1 cellular context compared by ENCODE assay signal in the genomic region with DNA sequence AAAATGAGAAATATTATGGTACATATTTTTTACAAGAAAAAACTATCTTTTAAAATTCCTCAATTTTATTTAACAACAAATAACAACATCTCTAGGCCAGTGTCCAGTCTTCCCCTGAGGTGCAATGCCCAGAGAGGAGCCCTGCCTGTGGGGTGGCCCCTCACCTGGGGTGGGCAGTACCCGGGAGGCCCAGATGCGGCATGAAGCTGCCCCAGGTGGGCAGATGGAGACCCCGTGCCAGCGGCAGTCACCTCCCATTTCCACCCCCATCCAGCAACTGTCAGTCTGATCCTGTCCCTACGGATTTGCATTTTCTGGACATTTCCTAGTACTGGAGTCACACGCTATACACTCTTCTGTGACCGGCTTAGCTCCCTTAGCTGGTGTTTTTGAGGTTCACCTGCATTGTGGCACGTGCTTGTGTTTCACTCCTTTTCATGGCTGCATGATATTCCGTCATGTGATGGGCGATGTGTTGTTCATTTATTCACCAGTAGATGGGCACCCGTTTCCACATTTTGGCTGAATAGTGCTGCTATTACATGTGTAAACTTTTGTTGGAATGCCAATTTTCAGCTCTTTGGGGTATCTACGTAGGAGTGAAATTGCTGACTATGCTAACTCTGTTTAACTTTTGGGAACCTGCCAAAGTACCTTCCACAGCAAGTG.
TF ChIP-seq lines count a peak whose summit lies in the region.

No MANE protein-coding gene starts in this region.

TF ChIP-seq in K562, 482 proteins besides CTCF, POLR2A, EP300 and RAD21 (continues in another document):
- no peak for TF ChIP-seq POLR2G (IDR thresholded peaks at IDR 0.05; ENCODE audit: low read depth, low read length)
- no peak for TF ChIP-seq KDM5B (IDR thresholded peaks at IDR 0.05; ENCODE audit: insufficient replicate concordance, low read depth, low read length)
- TF ChIP-seq DLX4 (CRISPR knock-in tag; IDR thresholded peaks at IDR 0.05) = no peak
- TF ChIP-seq, protein P1, sequence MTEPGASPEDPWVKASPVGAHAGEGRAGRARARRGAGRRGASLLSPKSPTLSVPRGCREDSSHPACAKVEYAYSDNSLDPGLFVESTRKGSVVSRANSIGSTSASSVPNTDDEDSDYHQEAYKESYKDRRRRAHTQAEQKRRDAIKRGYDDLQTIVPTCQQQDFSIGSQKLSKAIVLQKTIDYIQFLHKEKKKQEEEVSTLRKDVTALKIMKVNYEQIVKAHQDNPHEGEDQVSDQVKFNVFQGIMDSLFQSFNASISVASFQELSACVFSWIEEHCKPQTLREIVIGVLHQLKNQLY (CRISPR knock-in tag; conservative IDR thresholded peaks at IDR 0.05) = no peak
- TF ChIP-seq GABPA (tag; conservative IDR thresholded peaks at IDR 0.05; ENCODE audit: low read depth) = no peak
- TF ChIP-seq CBX2 (IDR thresholded peaks at IDR 0.05; ENCODE audit: insufficient read depth, low read length, poor library complexity, severe bottlenecking) = no peak
- TF ChIP-seq C11orf30 (IDR thresholded peaks at IDR 0.05; ENCODE audit: low read depth) = peak; percentile 75
- no peak for TF ChIP-seq PHB (CRISPR knock-in tag; IDR thresholded peaks at IDR 0.05)
- TF ChIP-seq ZSCAN32 (CRISPR knock-in tag; IDR thresholded peaks at IDR 0.05) = no peak
- no peak for TF ChIP-seq YBX1 (IDR thresholded peaks at IDR 0.05)
- no peak for TF ChIP-seq RNF2 (IDR thresholded peaks at IDR 0.05)
- TF ChIP-seq MAFF (IDR thresholded peaks at IDR 0.05; ENCODE audit: low read length) = peak; percentile 72
- no peak for TF ChIP-seq HEY1 (CRISPR knock-in tag; IDR thresholded peaks at IDR 0.05; ENCODE audit: borderline replicate concordance)
- no peak for TF ChIP-seq FOXO4 (CRISPR knock-in tag; IDR thresholded peaks at IDR 0.05)
- no peak for TF ChIP-seq HDAC6 (IDR thresholded peaks at IDR 0.05; ENCODE audit: low read depth, low read length)
- TF ChIP-seq TRIM25 (IDR thresholded peaks at IDR 0.05; ENCODE audit: borderline replicate concordance) = no peak
- TF ChIP-seq, protein P2, sequence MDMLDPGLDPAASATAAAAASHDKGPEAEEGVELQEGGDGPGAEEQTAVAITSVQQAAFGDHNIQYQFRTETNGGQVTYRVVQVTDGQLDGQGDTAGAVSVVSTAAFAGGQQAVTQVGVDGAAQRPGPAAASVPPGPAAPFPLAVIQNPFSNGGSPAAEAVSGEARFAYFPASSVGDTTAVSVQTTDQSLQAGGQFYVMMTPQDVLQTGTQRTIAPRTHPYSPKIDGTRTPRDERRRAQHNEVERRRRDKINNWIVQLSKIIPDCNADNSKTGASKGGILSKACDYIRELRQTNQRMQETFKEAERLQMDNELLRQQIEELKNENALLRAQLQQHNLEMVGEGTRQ (CRISPR knock-in tag; IDR thresholded peaks at IDR 0.05) = 0 out of 2 replicates have a peak, but pooled peaks have one; percentile 20
- no peak for TF ChIP-seq TRIM28 (IDR thresholded peaks at IDR 0.05)
- TF ChIP-seq PHTF2 (CRISPR knock-in tag; IDR thresholded peaks at IDR 0.05) = no peak
- TF ChIP-seq, protein P3, sequence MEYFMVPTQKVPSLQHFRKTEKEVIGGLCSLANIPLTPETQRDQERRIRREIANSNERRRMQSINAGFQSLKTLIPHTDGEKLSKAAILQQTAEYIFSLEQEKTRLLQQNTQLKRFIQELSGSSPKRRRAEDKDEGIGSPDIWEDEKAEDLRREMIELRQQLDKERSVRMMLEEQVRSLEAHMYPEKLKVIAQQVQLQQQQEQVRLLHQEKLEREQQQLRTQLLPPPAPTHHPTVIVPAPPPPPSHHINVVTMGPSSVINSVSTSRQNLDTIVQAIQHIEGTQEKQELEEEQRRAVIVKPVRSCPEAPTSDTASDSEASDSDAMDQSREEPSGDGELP (CRISPR knock-in tag; IDR thresholded peaks at IDR 0.05; ENCODE audit: borderline replicate concordance) = no peak
- TF ChIP-seq, protein P4, sequence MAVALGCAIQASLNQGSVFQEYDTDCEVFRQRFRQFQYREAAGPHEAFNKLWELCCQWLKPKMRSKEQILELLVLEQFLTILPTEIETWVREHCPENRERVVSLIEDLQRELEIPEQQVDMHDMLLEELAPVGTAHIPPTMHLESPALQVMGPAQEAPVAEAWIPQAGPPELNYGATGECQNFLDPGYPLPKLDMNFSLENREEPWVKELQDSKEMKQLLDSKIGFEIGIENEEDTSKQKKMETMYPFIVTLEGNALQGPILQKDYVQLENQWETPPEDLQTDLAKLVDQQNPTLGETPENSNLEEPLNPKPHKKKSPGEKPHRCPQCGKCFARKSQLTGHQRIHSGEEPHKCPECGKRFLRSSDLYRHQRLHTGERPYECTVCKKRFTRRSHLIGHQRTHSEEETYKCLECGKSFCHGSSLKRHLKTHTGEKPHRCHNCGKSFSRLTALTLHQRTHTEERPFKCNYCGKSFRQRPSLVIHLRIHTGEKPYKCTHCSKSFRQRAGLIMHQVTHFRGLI (CRISPR knock-in tag; IDR thresholded peaks at IDR 0.05) = no peak
- TF ChIP-seq RBM25 (IDR thresholded peaks at IDR 0.05; ENCODE audit: low read depth, low read length, severe bottlenecking) = peak; percentile 15
- TF ChIP-seq ZNF316 (IDR thresholded peaks at IDR 0.05) = peak; percentile 90
- TF ChIP-seq, protein P5, sequence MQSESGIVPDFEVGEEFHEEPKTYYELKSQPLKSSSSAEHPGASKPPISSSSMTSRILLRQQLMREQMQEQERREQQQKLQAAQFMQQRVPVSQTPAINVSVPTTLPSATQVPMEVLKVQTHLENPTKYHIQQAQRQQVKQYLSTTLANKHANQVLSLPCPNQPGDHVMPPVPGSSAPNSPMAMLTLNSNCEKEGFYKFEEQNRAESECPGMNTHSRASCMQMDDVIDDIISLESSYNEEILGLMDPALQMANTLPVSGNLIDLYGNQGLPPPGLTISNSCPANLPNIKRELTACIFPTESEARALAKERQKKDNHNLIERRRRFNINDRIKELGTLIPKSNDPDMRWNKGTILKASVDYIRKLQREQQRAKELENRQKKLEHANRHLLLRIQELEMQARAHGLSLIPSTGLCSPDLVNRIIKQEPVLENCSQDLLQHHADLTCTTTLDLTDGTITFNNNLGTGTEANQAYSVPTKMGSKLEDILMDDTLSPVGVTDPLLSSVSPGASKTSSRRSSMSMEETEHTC (IDR thresholded peaks at IDR 0.05) = peak; percentile 81
- no peak for TF ChIP-seq MYNN (IDR thresholded peaks at IDR 0.05)
- no peak for TF ChIP-seq MYNN (CRISPR knock-in tag; IDR thresholded peaks at IDR 0.05)
- TF ChIP-seq SIX5 (IDR thresholded peaks at IDR 0.05; ENCODE audit: borderline replicate concordance in 1 of 2, insufficient read depth in 1 of 2, low read depth in 1 of 2, low read length in 2 of 2) = no peak
- no peak for TF ChIP-seq CBFB (CRISPR knock-in tag; IDR thresholded peaks at IDR 0.05)
- TF ChIP-seq NFYB (IDR thresholded peaks at IDR 0.05; ENCODE audit: extremely low read depth, insufficient read length) = no peak
- TF ChIP-seq ELF4 (CRISPR knock-in tag; IDR thresholded peaks at IDR 0.05) = no peak
- no peak for TF ChIP-seq JUNB (CRISPR knock-in tag; conservative IDR thresholded peaks at IDR 0.05)
- no peak for TF ChIP-seq ZNF143 (CRISPR knock-in tag; IDR thresholded peaks at IDR 0.05)
- peak; percentile 73 for TF ChIP-seq MAFK (IDR thresholded peaks at IDR 0.05; ENCODE audit: low read length)
- TF ChIP-seq, protein P6, sequence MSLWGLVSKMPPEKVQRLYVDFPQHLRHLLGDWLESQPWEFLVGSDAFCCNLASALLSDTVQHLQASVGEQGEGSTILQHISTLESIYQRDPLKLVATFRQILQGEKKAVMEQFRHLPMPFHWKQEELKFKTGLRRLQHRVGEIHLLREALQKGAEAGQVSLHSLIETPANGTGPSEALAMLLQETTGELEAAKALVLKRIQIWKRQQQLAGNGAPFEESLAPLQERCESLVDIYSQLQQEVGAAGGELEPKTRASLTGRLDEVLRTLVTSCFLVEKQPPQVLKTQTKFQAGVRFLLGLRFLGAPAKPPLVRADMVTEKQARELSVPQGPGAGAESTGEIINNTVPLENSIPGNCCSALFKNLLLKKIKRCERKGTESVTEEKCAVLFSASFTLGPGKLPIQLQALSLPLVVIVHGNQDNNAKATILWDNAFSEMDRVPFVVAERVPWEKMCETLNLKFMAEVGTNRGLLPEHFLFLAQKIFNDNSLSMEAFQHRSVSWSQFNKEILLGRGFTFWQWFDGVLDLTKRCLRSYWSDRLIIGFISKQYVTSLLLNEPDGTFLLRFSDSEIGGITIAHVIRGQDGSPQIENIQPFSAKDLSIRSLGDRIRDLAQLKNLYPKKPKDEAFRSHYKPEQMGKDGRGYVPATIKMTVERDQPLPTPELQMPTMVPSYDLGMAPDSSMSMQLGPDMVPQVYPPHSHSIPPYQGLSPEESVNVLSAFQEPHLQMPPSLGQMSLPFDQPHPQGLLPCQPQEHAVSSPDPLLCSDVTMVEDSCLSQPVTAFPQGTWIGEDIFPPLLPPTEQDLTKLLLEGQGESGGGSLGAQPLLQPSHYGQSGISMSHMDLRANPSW (CRISPR knock-in tag; IDR thresholded peaks at IDR 0.05) = no peak
- TF ChIP-seq RBM39 (optimal IDR thresholded peaks at IDR 0.05; ENCODE audit: low read depth, low read length) = no peak
- no peak for TF ChIP-seq NR2C2 (CRISPR knock-in tag; IDR thresholded peaks at IDR 0.05)
- no peak for TF ChIP-seq NR2C2 (tag; IDR thresholded peaks at IDR 0.05)
- TF ChIP-seq USF1 (CRISPR knock-in tag; IDR thresholded peaks at IDR 0.05) = peak; percentile 38; the same call in 1 of the 2 replicates
- TF ChIP-seq BHLHE40 (IDR thresholded peaks at IDR 0.05; ENCODE audit: low read length) = 0 out of 2 replicates have a peak, but pooled peaks have one; percentile 27
- no peak for TF ChIP-seq ZNF507 (tag; conservative IDR thresholded peaks at IDR 0.05)
- peak; percentile 71 for TF ChIP-seq MAFG (tag; conservative IDR thresholded peaks at IDR 0.05)
- TF ChIP-seq DMBX1 (CRISPR knock-in tag; IDR thresholded peaks at IDR 0.05; ENCODE audit: borderline replicate concordance) = no peak
- TF ChIP-seq PHB2 (IDR thresholded peaks at IDR 0.05; ENCODE audit: low read depth) = no peak
- no peak for TF ChIP-seq CEBPB (tag; IDR thresholded peaks at IDR 0.05)
- TF ChIP-seq ARID2 (IDR thresholded peaks at IDR 0.05) = no peak
- TF ChIP-seq TAF1 (IDR thresholded peaks at IDR 0.05; ENCODE audit: control insufficient read depth, extremely low read depth, insufficient read depth, low read length, severe bottlenecking) = no peak
- no peak for TF ChIP-seq SIRT6 (IDR thresholded peaks at IDR 0.05; ENCODE audit: low read depth, low read length)
- no peak for TF ChIP-seq SPI1 (IDR thresholded peaks at IDR 0.05; ENCODE audit: borderline replicate concordance, low read depth, low read length)
- no peak for TF ChIP-seq KLF13 (tag; IDR thresholded peaks at IDR 0.05; ENCODE audit: borderline replicate concordance, low read depth)
- no peak for TF ChIP-seq LCOR (CRISPR knock-in tag; IDR thresholded peaks at IDR 0.05)
- TF ChIP-seq COPS2 (conservative IDR thresholded peaks at IDR 0.05) = no peak
- TF ChIP-seq ZNF146 (CRISPR knock-in tag; IDR thresholded peaks at IDR 0.05; ENCODE audit: unreplicated experiment) = peak; percentile 99
- TF ChIP-seq KAT8 (IDR thresholded peaks at IDR 0.05; ENCODE audit: low read depth) = no peak
